9 cellular contexts compared by ENCODE assay signal in the genomic region with DNA sequence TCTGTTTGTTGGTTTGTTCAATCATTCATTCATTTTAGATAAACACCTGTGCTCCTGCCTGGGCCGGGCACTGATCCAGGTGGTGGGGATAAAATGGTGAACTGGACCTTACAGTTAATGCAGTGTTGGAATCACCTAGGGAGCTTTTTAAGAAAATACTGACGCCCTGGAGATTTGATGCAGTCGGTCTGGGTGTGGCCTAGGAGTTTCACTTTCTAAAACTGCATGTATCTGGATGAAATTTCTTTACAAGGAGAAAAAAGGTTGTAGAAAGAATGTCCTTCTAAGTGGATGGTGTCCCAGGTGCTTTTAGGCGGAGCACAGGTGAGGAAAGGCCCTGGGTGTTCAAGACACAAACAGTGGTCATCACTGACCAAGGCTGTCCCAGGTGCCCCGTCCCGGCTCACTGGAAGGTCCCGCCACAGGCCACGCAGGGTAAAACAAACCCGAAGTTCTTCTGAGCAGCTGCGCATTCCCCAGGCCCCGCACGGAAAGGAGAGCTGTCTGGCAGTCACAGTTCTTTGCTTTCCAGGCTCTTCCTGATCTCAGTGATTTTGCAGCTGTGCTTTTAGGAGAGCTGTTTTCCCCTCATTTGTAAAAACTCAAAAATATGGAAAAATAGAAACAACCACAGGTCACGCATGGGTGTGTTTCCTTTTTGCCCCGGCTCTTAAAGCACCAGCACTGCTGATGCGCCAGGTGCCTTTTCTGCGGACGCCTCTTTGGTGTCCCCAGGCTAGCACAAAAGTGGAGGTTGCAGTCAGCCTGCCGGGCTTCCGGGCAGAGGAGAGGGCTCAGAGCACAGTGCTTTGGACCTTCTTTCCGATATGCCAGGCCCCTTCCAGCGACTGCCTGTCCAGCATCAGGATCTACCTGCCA.
DNase-seq lines count a peak whose midpoint lies in the region; ATAC-seq, FAIRE-seq and TF ChIP-seq lines count a peak whose summit lies in the region.
"Had no signal": no experiment of that assay in that cellular context is flagged by ENCODE, and none has a peak within 500 bp of the region (broad histone marks: within the 10 kb centered on the region; RNA-seq: fewer than 3 reads in every experiment).

No MANE protein-coding gene starts in this region.

- H3K27ac ChIP-seq in endothelial cell of umbilical vein (ENCODE audit: insufficient read depth, low read depth, low read length) (peak overlapping the region; percentile 98), subcutaneous abdominal adipose tissue (ENCODE audit: low read depth, low read length) (peak overlapping the region; percentile 91), osteoblast (ENCODE audit: low read depth, low read length) (no peak overlapping the region)
- no peak overlapping the region for H3K27ac ChIP-seq in CD8-positive, alpha-beta memory T cell (ENCODE audit: low read depth, low read length)
- H3K27ac ChIP-seq: KMS-11 had no signal

- H3K9ac ChIP-seq in endothelial cell of umbilical vein (replicated peaks; ENCODE audit: extremely low read depth, insufficient read depth, low read length) (peak overlapping the region; percentile 93), subcutaneous abdominal adipose tissue (ENCODE audit: low read length in 5 of 5) (peak overlapping the region in 3 of 5 donors; percentile 14 to 50 (median 35))
- H3K9ac ChIP-seq: KMS-11 had no signal

- H2AFZ ChIP-seq in endothelial cell of umbilical vein (ENCODE audit: low read depth, low read length), result no peak overlapping the region
- H2AFZ ChIP-seq in osteoblast (ENCODE audit: low read length), result no peak overlapping the region

- H3K9me3 ChIP-seq in endothelial cell of umbilical vein (replicated peaks; ENCODE audit: control insufficient read depth, insufficient read depth, low read length) (no peaks in the 10 kb centered on the region), subcutaneous abdominal adipose tissue (ENCODE audit: control insufficient read depth in 5 of 5, low read length in 5 of 5) (no peaks in the 10 kb centered on the region), osteoblast (ENCODE audit: low read depth, low read length) (no peaks in the 10 kb centered on the region)
- no peaks in the 10 kb centered on the region for H3K9me3 ChIP-seq in CD8-positive, alpha-beta memory T cell (ENCODE audit: low read length)

- peaks cover 43% of the 10 kb centered on the region for H3K4me1 ChIP-seq in endothelial cell of umbilical vein (ENCODE audit: control insufficient read depth, extremely low read depth, insufficient read depth, low read length)
- H3K4me1 ChIP-seq in subcutaneous abdominal adipose tissue (ENCODE audit: control insufficient read depth in 5 of 5, insufficient read depth in 5 of 5, low read length in 5 of 5), result peaks cover 11 to 77% (median 60%) of the 10 kb centered on the region in 5 donors
- peaks cover 23% of the 10 kb centered on the region for H3K4me1 ChIP-seq in osteoblast (ENCODE audit: insufficient read depth, low read length)
- H3K4me1 ChIP-seq in CD8-positive, alpha-beta memory T cell (ENCODE audit: insufficient read depth, low read length), result no peaks in the 10 kb centered on the region

- H3K79me2 ChIP-seq in endothelial cell of umbilical vein (ENCODE audit: control insufficient read depth, insufficient read depth, low read length), result no peaks in the 10 kb centered on the region
- no peaks in the 10 kb centered on the region for H3K79me2 ChIP-seq in osteoblast (ENCODE audit: insufficient read depth, low read length)

- H3K9me1 ChIP-seq in endothelial cell of umbilical vein (replicated peaks; ENCODE audit: control insufficient read depth, extremely low read depth, insufficient read depth, low read length), result no peaks in the 10 kb centered on the region

- peaks cover 10 to 23% (median 11%) of the 10 kb centered on the region in 3 donors for H3K4me1 Mint-ChIP-seq in CD8-positive, alpha-beta memory T cell

- H3K4me2 ChIP-seq in endothelial cell of umbilical vein (ENCODE audit: insufficient read depth, low read length) (peak overlapping the region; percentile 31), osteoblast (ENCODE audit: insufficient read depth, low read length) (no peak overlapping the region)
- H3K4me2 ChIP-seq: KMS-11 had no signal

- peak overlapping the region in 1 of 8 donors; percentile 58 for H3K27ac Mint-ChIP-seq in CD8-positive, alpha-beta memory T cell

- peaks cover 0 to 1% of the 10 kb centered on the region in 2 experiments for H3K36me3 ChIP-seq in endothelial cell of umbilical vein (ENCODE audit: control insufficient read depth in 2 of 2, extremely low read depth in 1 of 2, insufficient read depth in 2 of 2, low read length in 2 of 2)
- no peaks in the 10 kb centered on the region for H3K36me3 ChIP-seq in subcutaneous abdominal adipose tissue (ENCODE audit: control insufficient read depth in 5 of 5, insufficient read depth in 5 of 5, low read length in 5 of 5)
- H3K36me3 ChIP-seq in osteoblast (ENCODE audit: insufficient read depth, low read length), result no peaks in the 10 kb centered on the region
- no peaks in the 10 kb centered on the region for H3K36me3 ChIP-seq in CD8-positive, alpha-beta memory T cell (ENCODE audit: insufficient read depth, low read length)

- no peaks in the 10 kb centered on the region for H3K9me3 Mint-ChIP-seq in CD8-positive, alpha-beta memory T cell

- no TSS peak for BruUV-seq in endothelial cell of umbilical vein (replicated peaks; lab: Mats Ljungman, UMichigan)

- CTCF ChIA-PET in endothelial cell of umbilical vein (lab: Charles Lee), result interaction anchor here (0.9 to 2.0 kb wide), 4 partner anchors 43 to 163 kb away, joined by 3 to 7 read pairs (median 3); no protein-coding TSS in a partner anchor
- CTCF ChIA-PET in CD8-positive, alpha-beta memory T cell (lab: Charles Lee), result no interaction called here

- TF ChIP-seq POLR2A in endothelial cell of umbilical vein (IDR thresholded peaks at IDR 0.05; ENCODE audit: low read depth, low read length), result no peak

- no peak overlapping the region for H3K4me3 Mint-ChIP-seq in CD8-positive, alpha-beta memory T cell

- intact Hi-C loops in endothelial cell of umbilical vein (cut with micrococcal nuclease), result no loop called here

- dilution Hi-C loops in endothelial cell of umbilical vein (cut with MboI; ENCODE audit: extremely low pct_ligation_motif_present, low sequenced_read_pairs), result no loop called here

- H3K4me3 ChIP-seq in endothelial cell of umbilical vein (replicated peaks in 1 of 3; ENCODE audit: insufficient read depth in 1 of 3, low read depth in 1 of 3, low read length in 3 of 3) (no peak overlapping the region), subcutaneous abdominal adipose tissue (ENCODE audit: low read depth in 1 of 5, low read length in 5 of 5) (peak overlapping the region in 2 of 5 donors; percentile 2 to 8), osteoblast (ENCODE audit: insufficient read depth, low read length) (no peak overlapping the region)
- no peak overlapping the region for H3K4me3 ChIP-seq in CD8-positive, alpha-beta memory T cell (ENCODE audit: low read length)

- peak; percentile 95 for FAIRE-seq in GM19239 (lab: Jason Lieb, UNC)
- FAIRE-seq in endothelial cell of umbilical vein (lab: Jason Lieb, UNC), result peak; percentile 60

- peaks cover 0 to 8% (median 6%) of the 10 kb centered on the region in 3 donors for H3K36me3 Mint-ChIP-seq in CD8-positive, alpha-beta memory T cell

- no peak for TF ChIP-seq CTCF in endothelial cell of umbilical vein (IDR thresholded peaks at IDR 0.05; ENCODE audit: extremely low read depth in 1 of 2, insufficient read depth in 1 of 2, low read depth in 1 of 2, low read length in 2 of 2)
- no peak for TF ChIP-seq CTCF in osteoblast (IDR thresholded peaks at IDR 0.05; ENCODE audit: extremely low read depth, low read depth, low read length)

- peak; percentile 78 for DNase-seq in GM19239 (ENCODE audit: insufficient read length, low spot score)
- peak; percentile 61 for DNase-seq in endothelial cell of umbilical vein (ENCODE audit: low read depth, low spot score)
- no peak for DNase-seq in GDM1 (lab: John Stamatoyannopoulos, UW)
- no peak for DNase-seq in osteoblast (ENCODE audit: insufficient read length, low spot score, missing footprints)
- DNase-seq in stimulated activated CD4-positive, alpha-beta T cell treated with anti-CD3 and anti-CD28 coated beads, Interleukin-2, amount 100 ng/mL, for 48 hours, result no peak
- no peak for DNase-seq in CD8-positive, alpha-beta memory T cell

- ATAC-seq in HG03025 (IDR thresholded peaks at IDR 0.05; ENCODE audit: low FRiP score, unreplicated experiment), result peak; percentile 46

- H3K27me3 ChIP-seq in endothelial cell of umbilical vein (ENCODE audit: control insufficient read depth in 2 of 2, insufficient read depth in 2 of 2, low read length in 2 of 2) (no peaks in the 10 kb centered on the region), subcutaneous abdominal adipose tissue (ENCODE audit: control insufficient read depth in 5 of 5, insufficient read depth in 4 of 5, low read length in 5 of 5) (peaks cover 0 to 15% (median 0%) of the 10 kb centered on the region in 5 donors), osteoblast (ENCODE audit: insufficient read depth, low read length) (peaks cover 2% of the 10 kb centered on the region)
- H3K27me3 ChIP-seq in CD8-positive, alpha-beta memory T cell (ENCODE audit: insufficient read depth, low read length, poor library complexity, severe bottlenecking), result no peaks in the 10 kb centered on the region

- H4K20me1 ChIP-seq in endothelial cell of umbilical vein (replicated peaks; ENCODE audit: control insufficient read depth, extremely low read depth, insufficient read depth, low read length) (no peaks in the 10 kb centered on the region), osteoblast (ENCODE audit: insufficient read depth, low read length) (no peaks in the 10 kb centered on the region)

- POLR2A ChIA-PET in endothelial cell of umbilical vein (lab: Charles Lee), result interaction anchor here (1.2 kb wide), 1 partner anchor 33 kb away, joined by 3 read pairs; no protein-coding TSS in a partner anchor
- POLR2A ChIA-PET in CD8-positive, alpha-beta memory T cell (lab: Charles Lee), result no interaction called here

- H3K27me3 Mint-ChIP-seq in CD8-positive, alpha-beta memory T cell, result no peaks in the 10 kb centered on the region

TF ChIP-seq in endothelial cell of umbilical vein, 7 proteins besides CTCF, POLR2A, EP300 and RAD21:
- TF ChIP-seq, protein P1, sequence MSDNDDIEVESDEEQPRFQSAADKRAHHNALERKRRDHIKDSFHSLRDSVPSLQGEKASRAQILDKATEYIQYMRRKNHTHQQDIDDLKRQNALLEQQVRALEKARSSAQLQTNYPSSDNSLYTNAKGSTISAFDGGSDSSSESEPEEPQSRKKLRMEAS (IDR thresholded peaks at IDR 0.05; ENCODE audit: insufficient read depth, insufficient read length), result no peak
- TF ChIP-seq EZH2 (IDR thresholded peaks at IDR 0.05; ENCODE audit: borderline replicate concordance, low read depth, low read length, severe bottlenecking) (no peak), POLR2AphosphoS5 (IDR thresholded peaks at IDR 0.05; ENCODE audit: insufficient read depth, low read depth, low read length) (no peak), MYC (IDR thresholded peaks at IDR 0.05; ENCODE audit: low read depth, low read length) (no peak), FOS (IDR thresholded peaks at IDR 0.05; ENCODE audit: borderline replicate concordance, insufficient read depth, low read length) (no peak), JUN (IDR thresholded peaks at IDR 0.05; ENCODE audit: borderline replicate concordance, insufficient read depth, insufficient read length, low read depth) (no peak), GATA2 (IDR thresholded peaks at IDR 0.05; ENCODE audit: insufficient read depth, insufficient read length, low read depth, low read length) (no peak)

Comparison
In these comparisons a context has a peak if more than half of its experiments do, and no peak if none do; other contexts are left out.
1. DNase-seq: peak in GM19239 (single experiment) and endothelial cell of umbilical vein (single experiment); none in GDM1 (single experiment), osteoblast (single experiment), stimulated activated CD4-positive, alpha-beta T cell treated with anti-CD3 and anti-CD28 coated beads, Interleukin-2, amount 100 ng/mL, for 48 hours (0 of 2) and CD8-positive, alpha-beta memory T cell (0 of 5).
2. H3K27ac ChIP-seq: peak in endothelial cell of umbilical vein (single experiment) and subcutaneous abdominal adipose tissue (single experiment); none in osteoblast (single experiment) and CD8-positive, alpha-beta memory T cell (single experiment).